ENCODE assay signal across 8 cellular contexts in the genomic region with DNA sequence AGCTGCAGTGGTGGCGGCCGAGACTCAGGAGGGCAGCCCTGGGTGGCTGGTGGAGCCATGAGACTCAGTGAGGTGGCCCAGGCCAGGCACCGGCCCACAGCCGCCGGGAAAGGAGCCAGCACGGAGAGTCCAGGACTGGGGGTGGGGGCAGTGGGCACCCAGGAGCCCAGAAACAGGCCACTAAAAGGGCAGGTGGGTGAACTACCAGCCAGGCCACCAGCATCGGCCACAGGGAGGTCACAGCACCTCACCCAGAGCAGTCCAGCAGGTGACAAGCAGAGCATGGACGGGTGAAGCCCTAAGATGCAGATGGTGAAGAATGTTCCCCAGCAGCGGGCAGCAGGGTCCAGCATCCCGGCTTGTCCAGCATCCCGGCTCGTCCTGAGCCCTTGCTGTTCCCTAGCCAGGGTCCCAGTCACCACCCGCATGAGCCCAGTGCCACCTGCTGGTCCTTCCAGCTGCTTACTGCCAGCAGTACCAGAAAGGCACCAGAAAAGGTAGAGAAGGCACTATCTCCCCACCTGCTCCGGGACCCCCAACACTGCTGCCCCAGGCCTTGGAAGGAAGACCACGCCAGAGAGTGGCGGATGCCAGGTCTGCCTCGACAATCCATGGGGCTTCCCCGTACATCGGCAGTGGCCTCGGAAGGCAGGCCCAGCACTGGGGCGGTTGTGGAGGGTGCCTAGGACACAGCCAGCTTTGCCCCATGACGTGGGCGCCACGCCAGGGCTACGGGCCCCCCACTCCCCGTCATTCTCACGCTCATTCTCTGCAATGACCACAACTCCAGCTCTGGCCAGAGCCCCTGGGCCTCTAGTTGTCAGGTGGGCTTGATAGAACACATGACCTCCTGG. TPM values are rescaled to one million over a fixed set of nuclear protein-coding genes. Genes with fewer than 3 reads are reported as not detected.
DNase-seq lines count a peak whose midpoint lies in the region; ATAC-seq and TF ChIP-seq lines count a peak whose summit lies in the region.

No MANE protein-coding gene starts in this region.

- H3K23ac ChIP-seq in neuronal stem cell (ENCODE audit: low read depth, low read length, poor library complexity) = no peak overlapping the region

- H3K14ac ChIP-seq in neuronal stem cell (ENCODE audit: low read length) = no peak overlapping the region

- H3K27me3 Mint-ChIP-seq in CD4-positive, CD25-positive, alpha-beta regulatory T cell = no peaks in the 10 kb centered on the region

- no peak overlapping the region for H3K18ac ChIP-seq in neuronal stem cell (ENCODE audit: low read length)

- no peak overlapping the region for H2AFZ ChIP-seq in neuronal stem cell (ENCODE audit: low read length)

- peak overlapping the region; percentile 41 for H3K27ac ChIP-seq in CD4-positive, CD25-positive, alpha-beta regulatory T cell (ENCODE audit: insufficient read depth, low read length, poor library complexity, severe bottlenecking)
- H3K27ac ChIP-seq in Panc1 (ENCODE audit: low read length) (peak overlapping the region; percentile 63), neuronal stem cell (replicated peaks; ENCODE audit: low read length) (no peak overlapping the region)

- peak; percentile 93 for TF ChIP-seq CTCF in Panc1 (IDR thresholded peaks at IDR 0.05)
- TF ChIP-seq CTCF in foreskin fibroblast (IDR thresholded peaks at IDR 0.05; ENCODE audit: low read depth, low read length) = peak; percentile 82

- peak overlapping the region; percentile 48 for H3K4me3 ChIP-seq in CD4-positive, CD25-positive, alpha-beta regulatory T cell (ENCODE audit: low read depth, low read length)
- H3K4me3 ChIP-seq in Panc1 (ENCODE audit: low read depth in 2 of 2, low read length in 2 of 2) (peak overlapping the region; percentile 58 to 74), foreskin fibroblast (ENCODE audit: low read depth in 1 of 2, low read length in 2 of 2) (no peak overlapping the region), neuronal stem cell (ENCODE audit: low read length in 2 of 2) (peak overlapping the region in 1 of 2 donors; percentile 81)

- in situ Hi-C loops in Panc1 (cut with HindIII; ENCODE audit: low pct_unique_long_range_greater_than_20kb, low sequenced_read_pairs) = no loop called here

- peak overlapping the region; percentile 92 for H3K9ac ChIP-seq in neuronal stem cell (ENCODE audit: low read depth, low read length, poor library complexity)

- BruUV-seq in Panc1 (replicated peaks; lab: Mats Ljungman, UMichigan) = no TSS peak

- no peak overlapping the region for H2BK120ac ChIP-seq in neuronal stem cell (ENCODE audit: low read depth, low read length)

- H4K91ac ChIP-seq in neuronal stem cell (ENCODE audit: low read depth, low read length, poor library complexity) = no peak overlapping the region

- no peak overlapping the region for H4K8ac ChIP-seq in neuronal stem cell (ENCODE audit: low read depth, low read length)

- H3K27ac Mint-ChIP-seq in CD4-positive, CD25-positive, alpha-beta regulatory T cell = no peak overlapping the region

- H3K27me3 ChIP-seq in CD4-positive, CD25-positive, alpha-beta regulatory T cell (ENCODE audit: control insufficient read depth, insufficient read depth, low read length) = no peaks in the 10 kb centered on the region
- no peaks in the 10 kb centered on the region for H3K27me3 ChIP-seq in Panc1 (ENCODE audit: control insufficient read depth, insufficient read depth, low read length)
- H3K27me3 ChIP-seq in neuronal stem cell (ENCODE audit: control insufficient read depth in 3 of 3, insufficient read depth in 3 of 3, low read depth in 1 of 3, low read length in 3 of 3) = no peaks in the 10 kb centered on the region

- intact Hi-C loops in Panc1 (cut with micrococcal nuclease; ENCODE audit: unreplicated experiment) = loop anchor here (2.0 to 10.0 kb wide), 2 partner anchors 58 to 156 kb away; a partner anchor contains a TSS

- no CpG with 5 or more reads among the region's 27 CpGs for WGBS in neuronal stem cell (ENCODE audit: extremely low coverage in 2 of 2, insufficient read length in 2 of 2, insufficient replicate concordance in 1 of 2), 2 donors

- no peak overlapping the region for H2BK5ac ChIP-seq in neuronal stem cell (ENCODE audit: low read length)

- H2AK5ac ChIP-seq in neuronal stem cell (ENCODE audit: low read depth, low read length) = peak overlapping the region; percentile 88

- H3K36me3 Mint-ChIP-seq in CD4-positive, CD25-positive, alpha-beta regulatory T cell = no peaks in the 10 kb centered on the region

- peak overlapping the region; percentile 88 to 94 (median 90) for H3K4me3 Mint-ChIP-seq in CD4-positive, CD25-positive, alpha-beta regulatory T cell

- H3K4me1 ChIP-seq in CD4-positive, CD25-positive, alpha-beta regulatory T cell (ENCODE audit: control insufficient read depth, insufficient read depth, low read length, poor library complexity, severe bottlenecking) = peaks cover 31% of the 10 kb centered on the region
- H3K4me1 ChIP-seq in Panc1 (ENCODE audit: control insufficient read depth, insufficient read depth, low read length) (peaks cover 38% of the 10 kb centered on the region), neuronal stem cell (ENCODE audit: control insufficient read depth in 2 of 2, insufficient read depth in 1 of 2, low read depth in 1 of 2, low read length in 2 of 2) (peaks cover 9 to 16% of the 10 kb centered on the region in 2 donors)

- peak in 2 of 3 donors; percentile 54 to 68 for DNase-seq in CD4-positive, CD25-positive, alpha-beta regulatory T cell
- DNase-seq in HCEC 1CT (peak; percentile 60), Panc1 (ENCODE audit: low read depth, low spot score) (no peak), foreskin fibroblast (peak; percentile 70 to 90), neuronal stem cell (ENCODE audit: low spot score) (no peak)
- DNase-seq in activated effector memory CD4-positive, alpha-beta T cell treated with Interleukin-2 at 50 U/mL for 16 hours = peak; percentile 35

- peak overlapping the region; percentile 99 for H3K4me2 ChIP-seq in neuronal stem cell (ENCODE audit: insufficient read depth, low read length, poor library complexity, severe bottlenecking)

- peaks cover 0 to 31% (median 8%) of the 10 kb centered on the region in 4 donors for H3K4me1 Mint-ChIP-seq in CD4-positive, CD25-positive, alpha-beta regulatory T cell

- ATAC-seq in CD4-positive, CD25-positive, alpha-beta regulatory T cell (ENCODE audit: low read depth in 2 of 2) = no peak
- ATAC-seq in Panc1 = peak; percentile 64
- ATAC-seq in GM21737 (IDR thresholded peaks at IDR 0.05; ENCODE audit: unreplicated experiment) = no peak
- no peak for ATAC-seq in HG02759 (IDR thresholded peaks at IDR 0.05; ENCODE audit: unreplicated experiment)

- no peaks in the 10 kb centered on the region for H3K9me3 ChIP-seq in CD4-positive, CD25-positive, alpha-beta regulatory T cell (ENCODE audit: control insufficient read depth in 2 of 2, low read length in 2 of 2)
- no peaks in the 10 kb centered on the region for H3K9me3 ChIP-seq in Panc1 (ENCODE audit: control insufficient read depth, insufficient read depth, low read depth, low read length)
- peaks cover 0 to 1% of the 10 kb centered on the region in 2 donors for H3K9me3 ChIP-seq in neuronal stem cell (replicated peaks in 1 of 2; ENCODE audit: control insufficient read depth in 2 of 2, insufficient read depth in 1 of 2, low read depth in 1 of 2, low read length in 2 of 2)

- no peaks in the 10 kb centered on the region for H3K36me3 ChIP-seq in CD4-positive, CD25-positive, alpha-beta regulatory T cell (ENCODE audit: control insufficient read depth, insufficient read depth, low read length)
- H3K36me3 ChIP-seq in Panc1 (ENCODE audit: control insufficient read depth, insufficient read depth, low read length) (no peaks in the 10 kb centered on the region; the same call in 1 of the 2 replicates), neuronal stem cell (replicated peaks in 1 of 2; ENCODE audit: control insufficient read depth in 2 of 2, insufficient read depth in 2 of 2, low read length in 2 of 2) (peaks cover 9 to 33% of the 10 kb centered on the region in 2 donors)

- H2BK12ac ChIP-seq in neuronal stem cell (ENCODE audit: low read length) = no peak overlapping the region

- H2BK15ac ChIP-seq in neuronal stem cell (ENCODE audit: low read length) = no peak overlapping the region

- POLR2A ChIA-PET in Panc1 (lab: Charles Lee) = no interaction called here

- CTCF ChIA-PET in Panc1 (lab: Charles Lee) = interaction anchor here (0.6 to 5.3 kb wide), 7 partner anchors 9 to 128 kb away, joined by 3 to 37 read pairs (median 5); a partner anchor contains a TSS

- H3K9me3 Mint-ChIP-seq in CD4-positive, CD25-positive, alpha-beta regulatory T cell = no peaks in the 10 kb centered on the region

- no peak overlapping the region for H3K4ac ChIP-seq in neuronal stem cell (ENCODE audit: low read length)

- H3K79me1 ChIP-seq in neuronal stem cell (ENCODE audit: low read depth, low read length) = peaks cover 29% of the 10 kb centered on the region

RNA-seq across cellular contexts. Expression of a gene that starts 1.6 kb away (rescaled TPM):
- total RNA-seq in CD4-positive, CD25-positive, alpha-beta regulatory T cell = 31.4 TPM
- polyA plus RNA-seq in CD4-positive, CD25-positive, alpha-beta regulatory T cell = 10 to 100 TPM; 43.8 to 66.4 (median 65.0) TPM
- total RNA-seq in Panc1 (2021; ENCODE audit: unreplicated experiment) = 187 TPM
- polyA plus RNA-seq in Panc1 (2012; ENCODE audit: insufficient read length) = 198 TPM
- 45.1 TPM for polyA plus RNA-seq in neuronal stem cell (2013, experiment 1 of 2)
- 45.1 TPM for polyA plus RNA-seq in neuronal stem cell (2013, experiment 2 of 2)

RNA-seq across cellular contexts. Expression of a gene that starts 2.0 kb away (rescaled TPM):
- 16.6 TPM for total RNA-seq in CD4-positive, CD25-positive, alpha-beta regulatory T cell
- polyA plus RNA-seq in CD4-positive, CD25-positive, alpha-beta regulatory T cell = 1 to 10 TPM; 3.9 to 7.7 (median 6.0) TPM
- total RNA-seq in Panc1 (2021; ENCODE audit: unreplicated experiment) = 29.9 TPM
- polyA plus RNA-seq in Panc1 (2012; ENCODE audit: insufficient read length) = 27.6 TPM
- polyA plus RNA-seq in neuronal stem cell (2013, experiment 1 of 2) = 13.2 TPM
- 12.5 TPM for polyA plus RNA-seq in neuronal stem cell (2013, experiment 2 of 2)

RNA-seq across cellular contexts. Expression of a gene that starts 10.4 kb away (rescaled TPM):
- 3.6 TPM for total RNA-seq in CD4-positive, CD25-positive, alpha-beta regulatory T cell
- under 1 TPM in 1 of 4 donors, not detected in 3; 0.26 TPM for polyA plus RNA-seq in CD4-positive, CD25-positive, alpha-beta regulatory T cell
- total RNA-seq in Panc1 (2021; ENCODE audit: unreplicated experiment) = 39.4 TPM
- 84.7 TPM for polyA plus RNA-seq in Panc1 (2012; ENCODE audit: insufficient read length)
- 61.3 TPM for polyA plus RNA-seq in neuronal stem cell (2013, experiment 1 of 2)
- 55.7 TPM for polyA plus RNA-seq in neuronal stem cell (2013, experiment 2 of 2)

RNA-seq across cellular contexts. Expression of a gene that starts 16.4 kb away (rescaled TPM):
- total RNA-seq in CD4-positive, CD25-positive, alpha-beta regulatory T cell = 96.9 TPM
- polyA plus RNA-seq in CD4-positive, CD25-positive, alpha-beta regulatory T cell = 100 to 1,000 TPM; 125 to 150 (median 131) TPM
- total RNA-seq in Panc1 (2021; ENCODE audit: unreplicated experiment) = 128 TPM
- 148 TPM for polyA plus RNA-seq in Panc1 (2012; ENCODE audit: insufficient read length)
- 72.9 TPM for polyA plus RNA-seq in neuronal stem cell (2013, experiment 1 of 2)
- 72.2 TPM for polyA plus RNA-seq in neuronal stem cell (2013, experiment 2 of 2)

RNA-seq across cellular contexts. Expression of a gene that starts 30.5 kb away (rescaled TPM):
- 35.1 TPM for total RNA-seq in CD4-positive, CD25-positive, alpha-beta regulatory T cell
- polyA plus RNA-seq in CD4-positive, CD25-positive, alpha-beta regulatory T cell = 1 to 10 TPM; 3.2 to 5.6 (median 4.4) TPM
- 43.4 TPM for total RNA-seq in Panc1 (2021; ENCODE audit: unreplicated experiment)
- polyA plus RNA-seq in Panc1 (2012; ENCODE audit: insufficient read length) = 54.6 TPM
- polyA plus RNA-seq in neuronal stem cell (2013, experiment 1 of 2) = 25.7 TPM
- polyA plus RNA-seq in neuronal stem cell (2013, experiment 2 of 2) = 26.2 TPM

Comparison
In these comparisons a context has a peak if more than half of its experiments do, and no peak if none do; other contexts are left out.
1. DNase-seq: peak in CD4-positive, CD25-positive, alpha-beta regulatory T cell (2 of 3), HCEC 1CT (single experiment), activated effector memory CD4-positive, alpha-beta T cell treated with Interleukin-2 at 50 U/mL for 16 hours (single experiment) and foreskin fibroblast (2 of 2); none in Panc1 (single experiment) and neuronal stem cell (single experiment).
2. H3K4me3 ChIP-seq: peak in CD4-positive, CD25-positive, alpha-beta regulatory T cell (single experiment) and Panc1 (2 of 2); none in foreskin fibroblast (0 of 2).